In genomic region chr14:56501909-56502530, GRCh38 we compare ENCODE assay signal across 27 cellular contexts.
DNase-seq lines count a peak whose midpoint lies in the region; ATAC-seq and TF ChIP-seq lines count a peak whose summit lies in the region.
"Had no signal": no experiment of that assay in that cellular context is flagged by ENCODE, and none has a peak within 500 bp of the region (broad histone marks: within the 10 kb centered on the region; RNA-seq: fewer than 3 reads in every experiment).

No MANE protein-coding gene starts in this region.

- peak overlapping the region; percentile 26; the same call in 1 of the 2 replicates for H2AFZ ChIP-seq in DND-41 (ENCODE audit: low read depth, low read length)

- H3K27ac ChIP-seq in DND-41 (ENCODE audit: low read length): no peak overlapping the region
- H3K27ac ChIP-seq in iPS-20b (ENCODE audit: low read length): no peak overlapping the region
- no peak overlapping the region for H3K27ac ChIP-seq in body of pancreas
- H3K27ac ChIP-seq: ovary, transverse colon had no signal

- ATAC-seq in DND-41 (ENCODE audit: insufficient read depth, low read depth) (no peak), HG02610 (IDR thresholded peaks at IDR 0.05; ENCODE audit: unreplicated experiment) (peak; percentile 46), body of pancreas (no peak)
- ATAC-seq: activated CD8-positive, alpha-beta T cell treated with anti-CD3 and anti-CD28 coated beads, Interleukin-2, amount 10 ng/mL, durations not matched to agents 7 days and 5 days; activated T-helper 17 cell treated with anti-CD3 and anti-CD28 coated beads, Interleukin-2, amount 50 U/mL, for 72 hours; CD8-positive, alpha-beta T cell; left colon; mucosa of descending colon; natural killer cell; Panc1; stimulated activated memory B cell treated with anti-CD40 and anti-IgM and Interleukin-4, amounts not matched to agents 10 μg/mL and 1 μg/mL and 100 μg/mL, for 72 hours had no signal

- no peak overlapping the region for H3K4me3 ChIP-seq in DND-41 (ENCODE audit: low read depth in 1 of 2, low read length in 2 of 2)
- peak overlapping the region; percentile 10; the same call in 1 of the 2 replicates for H3K4me3 ChIP-seq in iPS-20b (ENCODE audit: low read length)
- H3K4me3 ChIP-seq in body of pancreas: no peak overlapping the region
- H3K4me3 ChIP-seq: mucosa of descending colon, ovary, transverse colon had no signal

- TF ChIP-seq CTCF in DND-41 (IDR thresholded peaks at IDR 0.05; ENCODE audit: borderline replicate concordance, extremely low read depth, low read length, poor library complexity, severe bottlenecking) (no peak), body of pancreas (IDR thresholded peaks at IDR 0.05) (no peak)

- no peak for TF ChIP-seq POLR2A in body of pancreas (IDR thresholded peaks at IDR 0.05)

- H3K9ac ChIP-seq in DND-41 (ENCODE audit: low read depth, low read length) (no peak overlapping the region), iPS-20b (ENCODE audit: low read depth, low read length) (no peak overlapping the region)

- H3K36me3 ChIP-seq in DND-41 (ENCODE audit: insufficient read depth, low read length) (no peaks in the 10 kb centered on the region), iPS-20b (ENCODE audit: insufficient read depth, low read depth, low read length) (no peaks in the 10 kb centered on the region), body of pancreas (replicated peaks in 1 of 2; ENCODE audit: insufficient read depth in 1 of 2, low read depth in 2 of 2) (no peaks in the 10 kb centered on the region)
- H3K36me3 ChIP-seq: BE2C, ovary, transverse colon had no signal

- H3K27me3 ChIP-seq in DND-41 (ENCODE audit: insufficient read depth, low read length, poor library complexity) (peaks cover 5% of the 10 kb centered on the region), iPS-20b (ENCODE audit: insufficient read depth, low read length) (no peaks in the 10 kb centered on the region), body of pancreas (no peaks in the 10 kb centered on the region)
- H3K27me3 ChIP-seq: ovary, transverse colon had no signal

- H4K20me1 ChIP-seq in DND-41 (ENCODE audit: insufficient read depth, low read length): no peaks in the 10 kb centered on the region

- peaks cover 7% of the 10 kb centered on the region for H3K4me1 ChIP-seq in DND-41 (ENCODE audit: insufficient read depth, low read length)
- H3K4me1 ChIP-seq in iPS-20b (ENCODE audit: insufficient read depth, low read length): peaks cover 15% of the 10 kb centered on the region
- H3K4me1 ChIP-seq in body of pancreas: no peaks in the 10 kb centered on the region
- H3K4me1 ChIP-seq: BE2C, transverse colon had no signal

- no peaks in the 10 kb centered on the region for H3K79me2 ChIP-seq in DND-41 (ENCODE audit: insufficient read depth, low read length)

- no peaks in the 10 kb centered on the region for H3K9me3 ChIP-seq in DND-41 (ENCODE audit: insufficient read depth, low read length, severe bottlenecking)
- H3K9me3 ChIP-seq in iPS-20b (ENCODE audit: insufficient read depth, low read depth, low read length): no peaks in the 10 kb centered on the region
- no peaks in the 10 kb centered on the region for H3K9me3 ChIP-seq in body of pancreas
- H3K9me3 ChIP-seq: BE2C, mucosa of descending colon, ovary, transverse colon had no signal

- in situ Hi-C loops in G401 (cut with HindIII; ENCODE audit: low sequenced_read_pairs): loop anchor here (25.0 kb wide), 1 partner anchor 685 kb away; no protein-coding TSS in a partner anchor

- 60 to 69% methylated on average over 5 of the region's 5 CpGs for WGBS in body of pancreas, 2 donors

- no peak for DNase-seq in DND-41
- peak; percentile 19 for DNase-seq in NCI-H526 treated with DMSO at 0.1 percent for 48 hours (lab: John Stamatoyannopoulos, UW)
- no peak for DNase-seq in G401 (ENCODE audit: low spot score)
- no peak for DNase-seq in body of pancreas
- no peak for DNase-seq in retina
- no peak for DNase-seq in inferior parietal cortex (ENCODE audit: extremely low spot score)
- DNase-seq: activated CD8-positive, alpha-beta T cell treated with anti-CD3 and anti-CD28 coated beads, Interleukin-2, amount 10 ng/mL, durations not matched to agents 7 days and 5 days; activated naive CD4-positive, alpha-beta T cell treated with anti-CD3 and anti-CD28 coated beads, Interleukin-2, amount 50 U/mL, for 16 hours; amygdala; BE2C; CD8-positive, alpha-beta T cell; foreskin melanocyte; left colon; mucosa of descending colon; natural killer cell; NCI-H1417 treated with DMSO at 0.1 percent for 48 hours; NCI-H2081; NCI-H446; ovary; SHP77; stimulated activated CD4-positive, alpha-beta T cell treated with anti-CD3 and anti-CD28 coated beads, Interleukin-15, amount 100 ng/mL, for 24 hours; transverse colon had no signal

- 0 out of 2 replicates have a peak overlapping the region, but pooled peaks have one; percentile 19 for H3K4me2 ChIP-seq in DND-41 (ENCODE audit: insufficient read depth, low read length)

- intact Hi-C loops in body of pancreas (cut with DNase I): no loop called here
